Comparison of ENCODE assay signal across 24 cellular contexts in genomic region chr5:135047347-135047695, GRCh38. TPM values are rescaled to one million over a fixed set of nuclear protein-coding genes. Genes with fewer than 3 reads are reported as not detected.
A peak's percentile ranks its signal among the peaks of the same experiment; 100 is the strongest.
DNase-seq lines count a peak whose midpoint lies in the region; ATAC-seq and FAIRE-seq lines count a peak whose summit lies in the region.
"Had no signal": no experiment of that assay in that cellular context is flagged by ENCODE, and none has a peak within 500 bp of the region (broad histone marks: within the 10 kb centered on the region; RNA-seq: fewer than 3 reads in every experiment).

No MANE protein-coding gene starts in this region.

- H3K79me2 ChIP-seq in Karpas-422 (ENCODE audit: low read length): no peaks in the 10 kb centered on the region
- H3K79me2 ChIP-seq in mesendoderm (ENCODE audit: control insufficient read depth, insufficient read depth, low read length): no peaks in the 10 kb centered on the region

- H2BK15ac ChIP-seq in mesendoderm (replicated peaks; ENCODE audit: low read depth): no peak overlapping the region

- H3K27me3 ChIP-seq in Karpas-422 (ENCODE audit: low read length) (no peaks in the 10 kb centered on the region), mesendoderm (ENCODE audit: insufficient read depth, low read length, poor library complexity) (peaks cover 30% of the 10 kb centered on the region), small intestine (ENCODE audit: control insufficient read depth in 2 of 2, insufficient read depth in 2 of 2, low read length in 2 of 2) (peaks cover 0 to 20% of the 10 kb centered on the region in 2 donors)

- no CpG with 5 or more reads among the region's 2 CpGs for WGBS in mesendoderm (ENCODE audit: extremely low coverage, insufficient coverage, low lambda C conversion rate)
- WGBS in small intestine, 3 donors: 16 to 32% (median 31%) methylated on average over 2 of the region's 2 CpGs

- no peaks in the 10 kb centered on the region for H3K36me3 ChIP-seq in Karpas-422 (ENCODE audit: insufficient read depth, low read length)
- no peaks in the 10 kb centered on the region for H3K36me3 ChIP-seq in mesendoderm (ENCODE audit: control insufficient read depth, insufficient read depth, low read length)
- no peaks in the 10 kb centered on the region for H3K36me3 ChIP-seq in small intestine (ENCODE audit: control insufficient read depth in 2 of 2, insufficient read depth in 2 of 2, low read length in 2 of 2)
- H3K36me3 ChIP-seq: BE2C had no signal

- H2AFZ ChIP-seq in Karpas-422 (ENCODE audit: low read length): no peak overlapping the region
- H2AFZ ChIP-seq: GM23248 had no signal

- H3K79me1 ChIP-seq in mesendoderm (ENCODE audit: low read length): no peaks in the 10 kb centered on the region

- ATAC-seq in esophagus mucosa (peak; percentile 13), HG03025 (IDR thresholded peaks at IDR 0.05; ENCODE audit: low FRiP score, unreplicated experiment) (no peak)
- ATAC-seq: GM12878, HCT116 had no signal

- no peak for DNase-seq in Karpas-422
- peak; percentile 68 for DNase-seq in mesendoderm
- DNase-seq in small intestine: peak; percentile 28
- DNase-seq in OCI-M2 (lab: John Stamatoyannopoulos, UW; ENCODE audit: unreplicated experiment): no peak
- no peak for DNase-seq in cerebellar nuclear complex (lab: John Stamatoyannopoulos, UW)
- DNase-seq: BE2C; CD4-positive, CD25-positive, alpha-beta regulatory T cell; DMS79 treated with DMSO at 0.1 percent for 48 hours; GM23248; Kasumi-1; MM.1S; NCI-H1048; NCI-H1417 treated with DMSO at 0.1 percent for 48 hours; NCI-H187; NCI-H446; NCI-H526; OCI-M1; SIG-M5; SK-N-SH had no signal

- H4K5ac ChIP-seq in mesendoderm (ENCODE audit: low read length): no peak overlapping the region

- H3K9ac ChIP-seq in Karpas-422 (ENCODE audit: low read length) (peak overlapping the region; percentile 40), mesendoderm (ENCODE audit: low read length) (no peak overlapping the region)
- H3K9ac ChIP-seq: GM23248, SK-N-SH had no signal

- no peak overlapping the region for H3K18ac ChIP-seq in mesendoderm (ENCODE audit: low read length)

- FAIRE-seq in small intestine (lab: Jason Lieb, UNC): no peak
- FAIRE-seq: GM12878 had no signal

- H3K23ac ChIP-seq in mesendoderm (ENCODE audit: low read length): no peak overlapping the region

- H3K4ac ChIP-seq in mesendoderm (ENCODE audit: low read depth, low read length): no peak overlapping the region

- H3K9me2 ChIP-seq in Karpas-422 (replicated peaks; ENCODE audit: insufficient read depth, low read length): no peaks in the 10 kb centered on the region
- H3K9me2 ChIP-seq: SK-N-SH had no signal

- H2BK120ac ChIP-seq in mesendoderm (ENCODE audit: low read depth, low read length): no peak overlapping the region

- H2BK5ac ChIP-seq in mesendoderm (ENCODE audit: low read length): no peak overlapping the region

- H2AK5ac ChIP-seq in mesendoderm (ENCODE audit: low read length): no peak overlapping the region

- H3K9me3 ChIP-seq in Karpas-422 (ENCODE audit: low read length): no peaks in the 10 kb centered on the region
- H3K9me3 ChIP-seq in small intestine (ENCODE audit: control insufficient read depth, low read depth): no peaks in the 10 kb centered on the region
- H3K9me3 ChIP-seq: BE2C, SK-N-SH had no signal

- H4K20me1 ChIP-seq in Karpas-422 (ENCODE audit: insufficient read depth, low read depth, low read length): no peaks in the 10 kb centered on the region

- H3K4me3 ChIP-seq in Karpas-422 (ENCODE audit: low read length) (no peak overlapping the region), mesendoderm (ENCODE audit: low read length) (no peak overlapping the region), small intestine (ENCODE audit: low read depth in 1 of 2, low read length in 2 of 2) (no peak overlapping the region)
- H3K4me3 ChIP-seq: GM12878, GM23248 had no signal

- H3K56ac ChIP-seq in mesendoderm (ENCODE audit: low read length): no peak overlapping the region

- H4K8ac ChIP-seq in mesendoderm (ENCODE audit: low read depth, low read length): no peak overlapping the region

- H3K4me1 ChIP-seq in Karpas-422 (ENCODE audit: low read length) (peaks cover 94% of the 10 kb centered on the region), mesendoderm (ENCODE audit: control insufficient read depth, low read depth, low read length) (peaks cover 2% of the 10 kb centered on the region), small intestine (ENCODE audit: control insufficient read depth in 2 of 2, insufficient read depth in 1 of 2, low read depth in 1 of 2, low read length in 1 of 2) (no peaks in the 10 kb centered on the region)
- H3K4me1 ChIP-seq: BE2C had no signal

- H3K4me2 ChIP-seq in Karpas-422 (ENCODE audit: low read depth, low read length, poor library complexity, severe bottlenecking) (peak overlapping the region; percentile 31), mesendoderm (ENCODE audit: low read length) (no peak overlapping the region)
- H3K4me2 ChIP-seq: SK-N-SH had no signal

- H3K27ac ChIP-seq in Karpas-422 (ENCODE audit: low read length) (peak overlapping the region; percentile 88), mesendoderm (ENCODE audit: low read depth, low read length) (no peak overlapping the region), small intestine (ENCODE audit: low read depth in 1 of 2, low read length in 1 of 2) (no peak overlapping the region)
- H3K27ac ChIP-seq: GM23248, RWPE1 had no signal

RNA-seq across cellular contexts. Expression of gene PITX1, which starts 13.3 kb away (rescaled TPM):
- total RNA-seq in Karpas-422 (2014; rRNA removed; shearing (Covaris generic); ENCODE audit: low replicate concordance): 173 and 469 TPM in 2 replicates
- total RNA-seq in esophagus mucosa: 689 TPM
- 0.15 TPM for polyA plus RNA-seq in mesendoderm (2013, experiment 1 of 2)
- 0.08 TPM for polyA plus RNA-seq in mesendoderm (2013, experiment 2 of 2)
- polyA plus RNA-seq in small intestine: 10 to 100 TPM in 2 of 3 donors, 1 to 10 TPM in 1; 5.4 to 30.0 (median 12.2) TPM
- total RNA-seq: CD4-positive, CD25-positive, alpha-beta regulatory T cell; GM23248 had no signal
- polyA plus RNA-seq: CD4-positive, CD25-positive, alpha-beta regulatory T cell; GM23248; SK-N-SH had no signal

Comparison
In these comparisons a context has a peak if more than half of its experiments do, and no peak if none do; other contexts are left out.
1. DNase-seq: peak in mesendoderm (single experiment) and small intestine (single experiment); none in Karpas-422 (single experiment), OCI-M2 (single experiment) and cerebellar nuclear complex (0 of 2).